In the genomic region with DNA sequence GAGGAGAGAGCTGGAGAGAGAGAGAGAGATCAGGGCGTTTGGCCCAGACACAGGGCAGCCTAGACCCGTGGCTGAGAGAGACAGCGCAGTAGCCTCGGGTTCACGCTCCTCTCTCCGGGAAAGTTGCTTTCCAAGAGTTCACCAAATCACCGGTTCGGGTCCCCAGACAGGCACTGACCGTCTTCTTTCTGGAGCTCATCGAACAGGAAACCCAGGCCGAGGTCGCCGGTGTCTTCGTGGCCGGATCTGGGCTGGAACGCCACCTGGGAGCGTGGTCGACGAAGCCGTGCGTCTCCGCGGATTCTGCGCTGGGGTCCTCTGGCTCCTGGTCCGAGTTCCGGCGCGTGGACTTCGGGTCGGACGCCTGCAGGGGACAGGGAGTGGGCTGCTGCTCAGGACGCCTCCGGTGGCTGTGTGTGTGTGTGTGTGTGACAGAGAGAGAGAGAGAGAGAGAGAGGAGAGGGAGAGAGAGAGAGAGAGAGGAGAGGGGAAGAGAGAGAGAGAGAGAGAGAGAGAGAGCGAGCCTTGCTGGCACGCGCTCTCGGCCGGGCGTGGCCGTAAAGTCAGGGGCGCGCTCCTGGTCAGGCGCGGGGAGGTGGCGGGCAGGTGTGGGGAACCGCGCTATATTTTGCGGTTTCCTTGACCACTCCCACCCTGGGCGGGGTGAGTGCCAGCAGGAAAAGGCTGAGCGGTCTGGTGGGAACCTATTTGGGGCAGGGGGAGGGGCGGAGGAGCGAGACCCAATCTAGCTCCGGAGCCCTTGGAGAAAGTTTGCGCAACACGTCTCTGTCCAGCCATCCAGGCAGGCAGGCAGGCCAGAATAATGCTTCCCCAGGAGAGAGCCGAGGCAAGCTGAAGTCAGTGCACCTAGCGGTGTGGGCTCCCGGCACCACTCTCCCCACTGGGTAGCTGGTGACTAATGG, we compare ENCODE assay signal across 9 cellular contexts.
DNase-seq lines count a peak whose midpoint lies in the region; ATAC-seq lines count a peak whose summit lies in the region.
"Had no signal": no experiment of that assay in that cellular context is flagged by ENCODE, and none has a peak within 500 bp of the region (broad histone marks: within the 10 kb centered on the region; RNA-seq: fewer than 3 reads in every experiment).

No MANE protein-coding gene starts in this region.

- DNase-seq in NOMO-1 treated with DMSO at 0.1 percent for 48 hours (lab: John Stamatoyannopoulos, UW; ENCODE audit: unreplicated experiment) (peak; percentile 8), NOMO-1 treated with dmso at 0.1 percent for 144 hours (lab: John Stamatoyannopoulos, UW; ENCODE audit: unreplicated experiment) (no peak), iPS-NIHi7 (ENCODE audit: extremely low spot score) (peak; percentile 32), A172 (ENCODE audit: low spot score) (no peak), COLO829 (ENCODE audit: low spot score) (no peak), G401 (ENCODE audit: low spot score) (no peak)
- DNase-seq in activated T-helper 1 cell treated with anti-CD3 and anti-CD28 coated beads, Interleukin-12 subunit alpha, Interleukin-12 subunit beta, Interleukin-2, Interleukin-4 antibody, amounts not matched to agents 30 ng/mL and 10 ng/mL and 1 ng/mL, durations not matched to agents 14 hours and 24 hours and 36 hours (ENCODE audit: low spot score): no peak
- no peak for DNase-seq in stimulated activated naive CD8-positive, alpha-beta T cell treated with anti-CD3 and anti-CD28 coated beads, Interleukin-15, amount 100 ng/mL, for 72 hours
- DNase-seq: left colon had no signal

- peak overlapping the region; percentile 53 for H3K4me3 Mint-ChIP-seq in activated T-helper 1 cell treated with anti-CD3 and anti-CD28 coated beads, Interleukin-12 subunit alpha, Interleukin-12 subunit beta, Interleukin-2, Interleukin-4 antibody, amounts not matched to agents 30 ng/mL and 10 ng/mL and 1 ng/mL, durations not matched to agents 14 hours and 24 hours and 36 hours
- peak overlapping the region; percentile 79 to 81 for H3K4me3 Mint-ChIP-seq in stimulated activated naive CD8-positive, alpha-beta T cell treated with anti-CD3 and anti-CD28 coated beads, Interleukin-15, amount 100 ng/mL, for 72 hours

- H3K36me3 Mint-ChIP-seq in activated T-helper 1 cell treated with anti-CD3 and anti-CD28 coated beads, Interleukin-12 subunit alpha, Interleukin-12 subunit beta, Interleukin-2, Interleukin-4 antibody, amounts not matched to agents 30 ng/mL and 10 ng/mL and 1 ng/mL, durations not matched to agents 14 hours and 24 hours and 36 hours (ENCODE audit: low read depth): no peaks in the 10 kb centered on the region

- intact Hi-C loops in activated T-helper 1 cell treated with anti-CD3 and anti-CD28 coated beads, Interleukin-12 subunit alpha, Interleukin-12 subunit beta, Interleukin-2, Interleukin-4 antibody, amounts not matched to agents 30 ng/mL and 10 ng/mL and 1 ng/mL, durations not matched to agents 14 hours and 24 hours and 36 hours (cut with micrococcal nuclease): loop anchor here (2.0 kb wide), 1 partner anchor 15 kb away; no protein-coding TSS in a partner anchor

- peaks cover 47% of the 10 kb centered on the region for H3K27me3 Mint-ChIP-seq in activated T-helper 1 cell treated with anti-CD3 and anti-CD28 coated beads, Interleukin-12 subunit alpha, Interleukin-12 subunit beta, Interleukin-2, Interleukin-4 antibody, amounts not matched to agents 30 ng/mL and 10 ng/mL and 1 ng/mL, durations not matched to agents 14 hours and 24 hours and 36 hours (ENCODE audit: insufficient read depth)
- H3K27me3 Mint-ChIP-seq in stimulated activated naive CD8-positive, alpha-beta T cell treated with anti-CD3 and anti-CD28 coated beads, Interleukin-15, amount 100 ng/mL, for 72 hours: peaks cover 39% of the 10 kb centered on the region

- no peaks in the 10 kb centered on the region for H3K4me1 Mint-ChIP-seq in activated T-helper 1 cell treated with anti-CD3 and anti-CD28 coated beads, Interleukin-12 subunit alpha, Interleukin-12 subunit beta, Interleukin-2, Interleukin-4 antibody, amounts not matched to agents 30 ng/mL and 10 ng/mL and 1 ng/mL, durations not matched to agents 14 hours and 24 hours and 36 hours (ENCODE audit: low read depth)
- H3K4me1 Mint-ChIP-seq in stimulated activated naive CD8-positive, alpha-beta T cell treated with anti-CD3 and anti-CD28 coated beads, Interleukin-15, amount 100 ng/mL, for 72 hours: peaks cover 14% of the 10 kb centered on the region

- in situ Hi-C loops in G401 (cut with HindIII; ENCODE audit: low sequenced_read_pairs): no loop called here

- ATAC-seq in stimulated activated naive CD8-positive, alpha-beta T cell treated with anti-CD3 and anti-CD28 coated beads, Interleukin-15, amount 100 ng/mL, for 72 hours: peak; percentile 49
- ATAC-seq: left colon had no signal

- no peak overlapping the region for H3K27ac Mint-ChIP-seq in activated T-helper 1 cell treated with anti-CD3 and anti-CD28 coated beads, Interleukin-12 subunit alpha, Interleukin-12 subunit beta, Interleukin-2, Interleukin-4 antibody, amounts not matched to agents 30 ng/mL and 10 ng/mL and 1 ng/mL, durations not matched to agents 14 hours and 24 hours and 36 hours
- H3K27ac Mint-ChIP-seq in stimulated activated naive CD8-positive, alpha-beta T cell treated with anti-CD3 and anti-CD28 coated beads, Interleukin-15, amount 100 ng/mL, for 72 hours: peak overlapping the region in 1 of 2 donors; percentile 76

- H3K9me3 Mint-ChIP-seq in activated T-helper 1 cell treated with anti-CD3 and anti-CD28 coated beads, Interleukin-12 subunit alpha, Interleukin-12 subunit beta, Interleukin-2, Interleukin-4 antibody, amounts not matched to agents 30 ng/mL and 10 ng/mL and 1 ng/mL, durations not matched to agents 14 hours and 24 hours and 36 hours: no peaks in the 10 kb centered on the region
- no peaks in the 10 kb centered on the region for H3K9me3 Mint-ChIP-seq in stimulated activated naive CD8-positive, alpha-beta T cell treated with anti-CD3 and anti-CD28 coated beads, Interleukin-15, amount 100 ng/mL, for 72 hours

Comparison
In these comparisons a context has a peak if more than half of its experiments do, and no peak if none do; other contexts are left out.
1. DNase-seq: peak in NOMO-1 treated with DMSO at 0.1 percent for 48 hours (single experiment) and iPS-NIHi7 (single experiment); none in NOMO-1 treated with dmso at 0.1 percent for 144 hours (single experiment), activated T-helper 1 cell treated with anti-CD3 and anti-CD28 coated beads, Interleukin-12 subunit alpha, Interleukin-12 subunit beta, Interleukin-2, Interleukin-4 antibody, amounts not matched to agents 30 ng/mL and 10 ng/mL and 1 ng/mL, durations not matched to agents 14 hours and 24 hours and 36 hours (single experiment), stimulated activated naive CD8-positive, alpha-beta T cell treated with anti-CD3 and anti-CD28 coated beads, Interleukin-15, amount 100 ng/mL, for 72 hours (0 of 2), A172 (single experiment), COLO829 (single experiment) and G401 (single experiment).